12 cellular contexts compared by ENCODE assay signal in the genomic region with DNA sequence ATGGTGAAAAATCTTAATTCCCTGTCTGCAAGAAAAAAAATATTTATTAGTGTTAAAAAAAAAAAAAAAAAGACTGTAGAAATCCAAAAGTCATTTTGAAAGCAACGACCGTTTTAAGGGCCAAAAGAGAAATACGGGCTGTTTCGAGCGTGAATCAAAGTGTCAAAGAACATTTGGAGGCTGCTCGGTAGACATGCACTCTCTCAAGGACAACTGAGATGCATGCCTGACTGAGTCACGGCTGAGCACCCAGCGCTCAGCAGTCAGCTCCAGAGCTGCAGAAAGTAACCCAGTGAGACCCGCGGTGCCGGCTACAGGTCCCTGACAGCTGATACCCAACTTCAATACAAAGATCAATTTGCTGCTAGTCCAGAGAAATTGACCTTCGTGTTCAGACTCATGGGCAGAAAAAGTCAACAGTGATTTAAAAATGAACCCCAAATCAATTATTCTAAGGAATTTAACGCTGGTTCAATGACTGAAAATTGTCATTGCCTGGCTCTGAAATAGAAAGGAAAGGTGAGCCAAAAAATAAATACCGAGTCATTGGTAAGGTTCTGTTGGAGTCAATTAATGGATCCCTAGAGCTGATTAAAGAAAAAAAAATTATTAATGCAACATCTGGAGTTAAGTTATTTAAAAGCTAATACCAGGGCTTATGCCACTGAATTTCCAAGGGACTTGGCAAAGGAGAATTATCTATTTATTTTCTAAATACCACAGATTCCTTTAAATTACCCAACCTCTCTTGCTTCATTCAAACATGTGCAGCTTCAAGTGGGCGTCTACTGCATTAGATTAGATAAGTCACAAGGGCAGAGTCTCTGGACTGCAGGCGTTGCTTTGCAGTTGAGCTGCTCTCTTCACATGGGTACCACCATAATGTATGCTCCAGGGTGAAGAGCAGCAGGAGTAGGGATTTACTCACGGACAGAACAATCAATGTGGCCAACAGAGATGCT.
A peak's percentile ranks its signal among the peaks of the same experiment; 100 is the strongest.
DNase-seq lines count a peak whose midpoint lies in the region; TF ChIP-seq lines count a peak whose summit lies in the region.
"Had no signal": no experiment of that assay in that cellular context is flagged by ENCODE, and none has a peak within 500 bp of the region (broad histone marks: within the 10 kb centered on the region; RNA-seq: fewer than 3 reads in every experiment).

No MANE protein-coding gene starts in this region.

- no peak overlapping the region for H3K4me3 Mint-ChIP-seq in glutamatergic neuron (ENCODE audit: unreplicated experiment)
- H3K4me3 Mint-ChIP-seq: type B pancreatic cell had no signal

- peak overlapping the region; percentile 70 for H3K4me2 ChIP-seq in smooth muscle cell

- peaks cover 53% of the 10 kb centered on the region for H4K20me1 ChIP-seq in smooth muscle cell (ENCODE audit: low read depth)

- H3K79me2 ChIP-seq in smooth muscle cell (ENCODE audit: low read depth), result no peaks in the 10 kb centered on the region

- no peak overlapping the region for H3K27ac ChIP-seq in smooth muscle cell (ENCODE audit: low read depth)

- no peak overlapping the region for H3K9ac ChIP-seq in smooth muscle cell (ENCODE audit: low read depth)

- WGBS in smooth muscle cell (ENCODE audit: low lambda C conversion rate), result 40% methylated on average over 17 of the region's 17 CpGs

- no peaks in the 10 kb centered on the region for H3K27me3 ChIP-seq in smooth muscle cell (ENCODE audit: low read depth)

- H3K4me1 ChIP-seq in smooth muscle cell (ENCODE audit: low read depth), result peaks cover 18% of the 10 kb centered on the region

- H3K9me3 Mint-ChIP-seq in glutamatergic neuron (ENCODE audit: unreplicated experiment), result peaks cover 5% of the 10 kb centered on the region
- H3K9me3 Mint-ChIP-seq: type B pancreatic cell had no signal

- H3K36me3 Mint-ChIP-seq in glutamatergic neuron (ENCODE audit: unreplicated experiment), result no peaks in the 10 kb centered on the region
- H3K36me3 Mint-ChIP-seq: type B pancreatic cell had no signal

- no peaks in the 10 kb centered on the region for H3K27me3 Mint-ChIP-seq in glutamatergic neuron (ENCODE audit: unreplicated experiment)
- H3K27me3 Mint-ChIP-seq: type B pancreatic cell had no signal

- H3K4me3 ChIP-seq in smooth muscle cell, result peak overlapping the region; percentile 27

- DNase-seq in H4 (ENCODE audit: low spot score) (peak; percentile 46), amniotic stem cell (lab: John Stamatoyannopoulos, UW) (peak; percentile 60), iPS-NIHi7 (ENCODE audit: extremely low spot score) (peak; percentile 29), smooth muscle cell (lab: John Stamatoyannopoulos, UW; ENCODE audit: unreplicated experiment) (no peak), glutamatergic neuron (no peak)
- no peak for DNase-seq in activated CD4-positive, alpha-beta T cell treated with anti-CD3 and anti-CD28 coated beads, Interleukin-2, amount 50 U/mL, for 1 hour
- no peak for DNase-seq in activated CD8-positive, alpha-beta memory T cell treated with anti-CD3 and anti-CD28 coated beads, Interleukin-2, amount 50 U/mL, for 4 hours
- DNase-seq in stimulated activated CD8-positive, alpha-beta memory T cell treated with anti-CD3 and anti-CD28 coated beads, Interleukin-4, amount 100 ng/mL, for 48 hours, result no peak
- DNase-seq: activated effector memory CD4-positive, alpha-beta T cell treated with anti-CD3 and anti-CD28 coated beads, Interleukin-2, amount 50 U/mL, for 16 hours; NCI-H2029 treated with DMSO at 0.1 percent for 48 hours; stimulated activated CD4-positive, alpha-beta T cell treated with anti-CD3 and anti-CD28 coated beads, Interleukin-12 subunit alpha, Interleukin-12 subunit beta, amount 100 ng/mL, for 4 hours had no signal

- no peaks in the 10 kb centered on the region for H3K36me3 ChIP-seq in smooth muscle cell (ENCODE audit: low read depth)

- H3K9me3 ChIP-seq in smooth muscle cell (replicated peaks; ENCODE audit: low read depth), result no peaks in the 10 kb centered on the region

- H2AFZ ChIP-seq in smooth muscle cell (ENCODE audit: low read depth), result no peak overlapping the region

- TF ChIP-seq CTCF in smooth muscle cell (IDR thresholded peaks at IDR 0.05; ENCODE audit: borderline replicate concordance, insufficient read depth, poor library complexity, severe bottlenecking), result no peak
- no peak for TF ChIP-seq CTCF in glutamatergic neuron (IDR thresholded peaks at IDR 0.05; ENCODE audit: partially characterized antibody, unreplicated experiment)

- H3K4me1 Mint-ChIP-seq in glutamatergic neuron (ENCODE audit: low read depth, unreplicated experiment), result peaks cover 23% of the 10 kb centered on the region

- H3K27ac Mint-ChIP-seq in glutamatergic neuron (ENCODE audit: unreplicated experiment), result no peak overlapping the region
- H3K27ac Mint-ChIP-seq: type B pancreatic cell had no signal

- peaks cover 5% of the 10 kb centered on the region for H3F3A ChIP-seq in smooth muscle cell (ENCODE audit: low read depth)

Comparison
In these comparisons a context has a peak if more than half of its experiments do, and no peak if none do; other contexts are left out.
1. DNase-seq: peak in H4 (single experiment), amniotic stem cell (single experiment) and iPS-NIHi7 (single experiment); none in smooth muscle cell (single experiment), activated CD4-positive, alpha-beta T cell treated with anti-CD3 and anti-CD28 coated beads, Interleukin-2, amount 50 U/mL, for 1 hour (single experiment), glutamatergic neuron (single experiment), activated CD8-positive, alpha-beta memory T cell treated with anti-CD3 and anti-CD28 coated beads, Interleukin-2, amount 50 U/mL, for 4 hours (single experiment) and stimulated activated CD8-positive, alpha-beta memory T cell treated with anti-CD3 and anti-CD28 coated beads, Interleukin-4, amount 100 ng/mL, for 48 hours (single experiment).